Comparison of ENCODE assay signal across 10 cellular contexts in genomic region chr4:136743238-136743637, GRCh38.
"Had no signal": no experiment of that assay in that cellular context is flagged by ENCODE, and none has a peak within 500 bp of the region (broad histone marks: within the 10 kb centered on the region; RNA-seq: fewer than 3 reads in every experiment).

No MANE protein-coding gene starts in this region.

- H3K36me3 ChIP-seq: HAP-1 had no signal

- H3K9me3 ChIP-seq: HAP-1 had no signal

- H3K4me3 Mint-ChIP-seq: HFFc6 had no signal

- ATAC-seq: HCT116, HepG2, K562 had no signal

- H3K4me3 ChIP-seq: GM23248, HAP-1, K562 had no signal

- H3K4me1 ChIP-seq: HAP-1 had no signal

- H3K27ac ChIP-seq: GM23248, HL-60 had no signal

- H3K27ac Mint-ChIP-seq: HFFc6 had no signal

- H3K9ac ChIP-seq: GM23248 had no signal

- DNase-seq: GM23248, GOT3, H7, HFFc6, KG1 had no signal
